Comparison of ENCODE assay signal across 1 cellular context in genomic region chr9:122031157-122031556, GRCh38.
TF ChIP-seq lines count a peak whose summit lies in the region.

No MANE protein-coding gene starts in this region.

TF ChIP-seq in IMR-90, 13 proteins besides CTCF, POLR2A, EP300 and RAD21:
- no peak for TF ChIP-seq MXI1 (IDR thresholded peaks at IDR 0.05; ENCODE audit: borderline replicate concordance, low read depth, low read length)
- no peak for TF ChIP-seq SMC3 (IDR thresholded peaks at IDR 0.05; ENCODE audit: low read depth, low read length)
- no peak for TF ChIP-seq NFE2L2 (IDR thresholded peaks at IDR 0.05; ENCODE audit: low read depth, low read length)
- no peak for TF ChIP-seq MAZ (IDR thresholded peaks at IDR 0.05; ENCODE audit: borderline replicate concordance, low read depth, low read length)
- no peak for TF ChIP-seq MAFK (IDR thresholded peaks at IDR 0.05; ENCODE audit: low read depth, low read length)
- TF ChIP-seq RCOR1 (IDR thresholded peaks at IDR 0.05; ENCODE audit: insufficient replicate concordance, low read length), result no peak
- TF ChIP-seq BHLHE40 (IDR thresholded peaks at IDR 0.05; ENCODE audit: low read depth, low read length), result no peak
- TF ChIP-seq CHD1 (IDR thresholded peaks at IDR 0.05; ENCODE audit: low read depth, low read length), result no peak
- no peak for TF ChIP-seq CEBPB (IDR thresholded peaks at IDR 0.05; ENCODE audit: low read depth, low read length)
- TF ChIP-seq USF2 (IDR thresholded peaks at IDR 0.05; ENCODE audit: low read depth, low read length), result no peak
- TF ChIP-seq RFX5 (IDR thresholded peaks at IDR 0.05; ENCODE audit: low read depth, low read length), result no peak
- TF ChIP-seq FOS (IDR thresholded peaks at IDR 0.05; ENCODE audit: low read depth, low read length), result no peak
- TF ChIP-seq ELK1 (IDR thresholded peaks at IDR 0.05; ENCODE audit: borderline replicate concordance, low read depth, low read length), result no peak
